Comparison of ENCODE assay signal across 8 cellular contexts in genomic region chr1:27321813-27322568, GRCh38. TPM values are rescaled to one million over a fixed set of nuclear protein-coding genes. Genes with fewer than 3 reads are reported as not detected.
DNase-seq lines count a peak whose midpoint lies in the region; ATAC-seq and TF ChIP-seq lines count a peak whose summit lies in the region.

A gene with protein sequence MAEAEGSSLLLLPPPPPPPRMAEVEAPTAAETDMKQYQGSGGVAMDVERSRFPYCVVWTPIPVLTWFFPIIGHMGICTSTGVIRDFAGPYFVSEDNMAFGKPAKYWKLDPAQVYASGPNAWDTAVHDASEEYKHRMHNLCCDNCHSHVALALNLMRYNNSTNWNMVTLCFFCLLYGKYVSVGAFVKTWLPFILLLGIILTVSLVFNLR (plus strand): TSS chr1:27322163. CDS start chr1:27322198, 35 bp downstream.

- CTCF ChIA-PET in GM10248 (lab: Yijun Ruan, JAX) (interaction anchor here (0.9 to 6.3 kb wide), 7 partner anchors 11 to 404 kb away, joined by 3 to 57 read pairs (median 5); partner anchors contain the start of gene FAM76A), SK-N-SH (lab: Yijun Ruan, JAX) (interaction anchor here (0.9 to 17.1 kb wide), 5 partner anchors 11 to 44 kb away, joined by 3 to 185 read pairs (median 12); no protein-coding TSS in a partner anchor)

- no peak for TF ChIP-seq CTCF in GM10248 (IDR thresholded peaks at IDR 0.05; ENCODE audit: control extremely low read depth, extremely low read depth, low read depth, missing control alignments)
- TF ChIP-seq CTCF in SK-N-SH (IDR thresholded peaks at IDR 0.05): no peak
- TF ChIP-seq CTCF in gastroesophageal sphincter (IDR thresholded peaks at IDR 0.05): peak in 3 of 4 experiments; percentile 40 to 69 (median 57)

- H3K27ac ChIP-seq in SK-N-SH (ENCODE audit: low read depth in 2 of 2, low read length in 1 of 2) (peak within 1 kb of the TSS; percentile 79 to 92), gastroesophageal sphincter (peak within 1 kb of the TSS; percentile 70 to 92 (median 90)), substantia nigra (ENCODE audit: low read depth, low read length, poor library complexity, severe bottlenecking) (peak within 1 kb of the TSS; percentile 86)

- 0 out of 2 replicates have a peak, but pooled peaks cover 1% of the 10 kb centered on the region for H4K20me1 ChIP-seq in SK-N-SH (ENCODE audit: insufficient read depth)

- H3K79me2 ChIP-seq in SK-N-SH (ENCODE audit: insufficient read depth): peaks cover 49% of the 10 kb centered on the region

- no peaks in the 10 kb centered on the region for H3K27me3 ChIP-seq in SK-N-SH (ENCODE audit: insufficient read depth)
- no peaks in the 10 kb centered on the region for H3K27me3 ChIP-seq in gastroesophageal sphincter

- WGBS in SK-N-SH (ENCODE audit: low lambda C conversion rate): 4% methylated on average over 15 of the region's 67 CpGs
- WGBS in gastroesophageal sphincter (ENCODE audit: low coverage in 1 of 2), 2 donors: 0% methylated on average over 1 of the region's 67 CpGs

- peak within 1 kb of the TSS; percentile 95 to 100 for H3K4me3 ChIP-seq in SK-N-SH (ENCODE audit: low read depth in 2 of 2, low read length in 1 of 2)
- H3K4me3 ChIP-seq in gastroesophageal sphincter: peak within 1 kb of the TSS; percentile 81 to 83

- H3F3A ChIP-seq in SK-N-SH (replicated peaks; ENCODE audit: insufficient read depth): no peaks in the 10 kb centered on the region

- H3K36me3 ChIP-seq in SK-N-SH (replicated peaks in 1 of 2; ENCODE audit: control insufficient read depth in 1 of 2, insufficient read depth in 2 of 2, low read length in 1 of 2): peaks cover 12 to 22% of the 10 kb centered on the region in 2 experiments
- H3K36me3 ChIP-seq in gastroesophageal sphincter: peaks cover 0 to 31% of the 10 kb centered on the region in 2 donors

- DNase-seq in GM10248 (ENCODE audit: extremely low spot score) (peak; percentile 99), NCI-H1092 (lab: John Stamatoyannopoulos, UW) (peak; percentile 98), SK-N-SH (peak; percentile 98), non-pigmented ciliary epithelial cell (ENCODE audit: low read depth) (peak; percentile 66), substantia nigra (lab: John Stamatoyannopoulos, UW) (peak; percentile 82 to 100 (median 97))
- peak; percentile 97 for DNase-seq in activated naive CD4-positive, alpha-beta T cell treated with anti-CD3 and anti-CD28 coated beads, Interleukin-2, amount 50 U/mL, for 16 hours

- POLR2A ChIA-PET in GM10248 (lab: Yijun Ruan, JAX): no interaction called here
- POLR2A ChIA-PET in SK-N-SH (lab: Yijun Ruan, JAX): interaction anchor here (1.1 to 1.2 kb wide), 2 partner anchors 22 to 44 kb away, joined by 5 read pairs; partner anchors contain the start of gene MAP3K6

- H3K9ac ChIP-seq in SK-N-SH: peak within 1 kb of the TSS; percentile 97

- H3K4me1 ChIP-seq in SK-N-SH (ENCODE audit: control insufficient read depth in 1 of 2, insufficient read depth in 2 of 2, low read depth in 1 of 2, low read length in 1 of 2) (peaks cover 11 to 24% of the 10 kb centered on the region in 2 experiments; a peak in 3 of 4 replicates), gastroesophageal sphincter (peaks cover 0 to 51% (median 13%) of the 10 kb centered on the region in 3 donors)

- no peaks in the 10 kb centered on the region for H3K9me3 ChIP-seq in SK-N-SH
- H3K9me3 ChIP-seq in gastroesophageal sphincter: no peaks in the 10 kb centered on the region

- TF ChIP-seq EP300 in SK-N-SH (IDR thresholded peaks at IDR 0.05; ENCODE audit: borderline replicate concordance in 1 of 2, low read depth in 1 of 2, low read length in 1 of 2) (peak; percentile 20 to 57; a peak in 2 of 4 replicates), gastroesophageal sphincter (IDR thresholded peaks at IDR 0.05) (no peak)

- peak within 1 kb of the TSS; percentile 98 for H2AFZ ChIP-seq in SK-N-SH (ENCODE audit: low read depth)

- peak within 1 kb of the TSS; percentile 88 for H3K4me2 ChIP-seq in SK-N-SH

- peak; percentile 57 to 63 for TF ChIP-seq POLR2A in gastroesophageal sphincter (IDR thresholded peaks at IDR 0.05)

- TF ChIP-seq RAD21 in SK-N-SH (IDR thresholded peaks at IDR 0.05; ENCODE audit: low read length): no peak

- no peaks in the 10 kb centered on the region for H3K9me2 ChIP-seq in SK-N-SH

- ATAC-seq in HG02610 (IDR thresholded peaks at IDR 0.05; ENCODE audit: unreplicated experiment): peak; percentile 96
- ATAC-seq in gastroesophageal sphincter: peak; percentile 99

TF ChIP-seq in SK-N-SH, 30 proteins besides CTCF, POLR2A, EP300 and RAD21 (continues in another document):
- TF ChIP-seq, protein P1, sequence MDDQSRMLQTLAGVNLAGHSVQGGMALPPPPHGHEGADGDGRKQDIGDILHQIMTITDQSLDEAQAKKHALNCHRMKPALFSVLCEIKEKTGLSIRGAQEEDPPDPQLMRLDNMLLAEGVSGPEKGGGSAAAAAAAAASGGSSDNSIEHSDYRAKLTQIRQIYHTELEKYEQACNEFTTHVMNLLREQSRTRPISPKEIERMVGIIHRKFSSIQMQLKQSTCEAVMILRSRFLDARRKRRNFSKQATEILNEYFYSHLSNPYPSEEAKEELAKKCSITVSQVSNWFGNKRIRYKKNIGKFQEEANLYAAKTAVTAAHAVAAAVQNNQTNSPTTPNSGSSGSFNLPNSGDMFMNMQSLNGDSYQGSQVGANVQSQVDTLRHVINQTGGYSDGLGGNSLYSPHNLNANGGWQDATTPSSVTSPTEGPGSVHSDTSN (IDR thresholded peaks at IDR 0.05): 0 out of 2 replicates have a peak, but pooled peaks have one; percentile 17
- peak; percentile 87; the same call in 1 of the 2 replicates for TF ChIP-seq SIN3A (IDR thresholded peaks at IDR 0.05; ENCODE audit: borderline replicate concordance, low read depth, low read length)
- TF ChIP-seq JUND (IDR thresholded peaks at IDR 0.05): no peak
- TF ChIP-seq RFX5 (IDR thresholded peaks at IDR 0.05; ENCODE audit: low read length): no peak
- TF ChIP-seq, protein P2, sequence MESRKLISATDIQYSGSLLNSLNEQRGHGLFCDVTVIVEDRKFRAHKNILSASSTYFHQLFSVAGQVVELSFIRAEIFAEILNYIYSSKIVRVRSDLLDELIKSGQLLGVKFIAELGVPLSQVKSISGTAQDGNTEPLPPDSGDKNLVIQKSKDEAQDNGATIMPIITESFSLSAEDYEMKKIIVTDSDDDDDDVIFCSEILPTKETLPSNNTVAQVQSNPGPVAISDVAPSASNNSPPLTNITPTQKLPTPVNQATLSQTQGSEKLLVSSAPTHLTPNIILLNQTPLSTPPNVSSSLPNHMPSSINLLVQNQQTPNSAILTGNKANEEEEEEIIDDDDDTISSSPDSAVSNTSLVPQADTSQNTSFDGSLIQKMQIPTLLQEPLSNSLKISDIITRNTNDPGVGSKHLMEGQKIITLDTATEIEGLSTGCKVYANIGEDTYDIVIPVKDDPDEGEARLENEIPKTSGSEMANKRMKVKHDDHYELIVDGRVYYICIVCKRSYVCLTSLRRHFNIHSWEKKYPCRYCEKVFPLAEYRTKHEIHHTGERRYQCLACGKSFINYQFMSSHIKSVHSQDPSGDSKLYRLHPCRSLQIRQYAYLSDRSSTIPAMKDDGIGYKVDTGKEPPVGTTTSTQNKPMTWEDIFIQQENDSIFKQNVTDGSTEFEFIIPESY (IDR thresholded peaks at IDR 0.05; ENCODE audit: borderline replicate concordance, low read depth): peak; percentile 68
- no peak; the same call in 1 of the 2 replicates for TF ChIP-seq TCF12 (IDR thresholded peaks at IDR 0.05)
- TF ChIP-seq RXRA (IDR thresholded peaks at IDR 0.05; ENCODE audit: borderline replicate concordance, low read depth): no peak
- TF ChIP-seq MXI1 (IDR thresholded peaks at IDR 0.05; ENCODE audit: low read depth, low read length): peak; percentile 81; the same call in 1 of the 2 replicates
- TF ChIP-seq POLR2AphosphoS5 (IDR thresholded peaks at IDR 0.05; ENCODE audit: low read depth, low read length): peak; percentile 66
- TF ChIP-seq, protein P3, sequence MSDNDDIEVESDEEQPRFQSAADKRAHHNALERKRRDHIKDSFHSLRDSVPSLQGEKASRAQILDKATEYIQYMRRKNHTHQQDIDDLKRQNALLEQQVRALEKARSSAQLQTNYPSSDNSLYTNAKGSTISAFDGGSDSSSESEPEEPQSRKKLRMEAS (IDR thresholded peaks at IDR 0.05; ENCODE audit: low read depth): peak; percentile 88
- TF ChIP-seq GABPA (IDR thresholded peaks at IDR 0.05; ENCODE audit: low read depth): peak; percentile 98
- peak; percentile 98 for TF ChIP-seq ELF1 (IDR thresholded peaks at IDR 0.05)
- TF ChIP-seq NFIC (IDR thresholded peaks at IDR 0.05; ENCODE audit: borderline replicate concordance): no peak
- 0 out of 2 replicates have a peak, but pooled peaks have one; percentile 17 for TF ChIP-seq IRF3 (IDR thresholded peaks at IDR 0.05; ENCODE audit: low read depth, low read length)
- peak; percentile 45; the same call in 1 of the 2 replicates for TF ChIP-seq RCOR1 (IDR thresholded peaks at IDR 0.05; ENCODE audit: low read length)
- no peak for TF ChIP-seq NRF1 (IDR thresholded peaks at IDR 0.05; ENCODE audit: low read depth, low read length)
- peak; percentile 84 for TF ChIP-seq CHD2 (IDR thresholded peaks at IDR 0.05; ENCODE audit: low read length, partially characterized antibody)
- TF ChIP-seq YY1 (IDR thresholded peaks at IDR 0.05; ENCODE audit: low read depth): peak; percentile 88
- TF ChIP-seq TEAD4 (IDR thresholded peaks at IDR 0.05; ENCODE audit: borderline replicate concordance, insufficient read depth): peak; percentile 40; the same call in 1 of the 2 replicates
- peak; percentile 71 for TF ChIP-seq TAF1 (IDR thresholded peaks at IDR 0.05; ENCODE audit: borderline replicate concordance, low read depth, low read length)

RNA-seq across cellular contexts. Expression of the gene that starts here (rescaled TPM):
- polyA plus RNA-seq in SK-N-SH (2012; rRNA removed): 51.7 and 52.0 TPM in 2 replicates
- polyA plus RNA-seq in SK-N-SH (2012; cell fraction: cytosol; rRNA removed): 23.5 and 37.2 TPM in 2 replicates
- polyA plus RNA-seq in SK-N-SH (2012; cell fraction: nucleus; rRNA removed): 62.9 and 63.5 TPM in 2 replicates
- 10 to 100 TPM; 15.6 to 28.6 (median 24.1) TPM for total RNA-seq in gastroesophageal sphincter

Comparison
In these comparisons a context has a peak if more than half of its experiments do, and no peak if none do; other contexts are left out.
1. Peak in every context shown above with its lines: DNase-seq, ATAC-seq, H3K4me3 ChIP-seq and H3K27ac ChIP-seq.
2. CTCF ChIP-seq: peak in gastroesophageal sphincter (3 of 4); none in GM10248 (single experiment) and SK-N-SH (single experiment).